Comparison of ENCODE assay signal across 10 cellular contexts in the genomic region with DNA sequence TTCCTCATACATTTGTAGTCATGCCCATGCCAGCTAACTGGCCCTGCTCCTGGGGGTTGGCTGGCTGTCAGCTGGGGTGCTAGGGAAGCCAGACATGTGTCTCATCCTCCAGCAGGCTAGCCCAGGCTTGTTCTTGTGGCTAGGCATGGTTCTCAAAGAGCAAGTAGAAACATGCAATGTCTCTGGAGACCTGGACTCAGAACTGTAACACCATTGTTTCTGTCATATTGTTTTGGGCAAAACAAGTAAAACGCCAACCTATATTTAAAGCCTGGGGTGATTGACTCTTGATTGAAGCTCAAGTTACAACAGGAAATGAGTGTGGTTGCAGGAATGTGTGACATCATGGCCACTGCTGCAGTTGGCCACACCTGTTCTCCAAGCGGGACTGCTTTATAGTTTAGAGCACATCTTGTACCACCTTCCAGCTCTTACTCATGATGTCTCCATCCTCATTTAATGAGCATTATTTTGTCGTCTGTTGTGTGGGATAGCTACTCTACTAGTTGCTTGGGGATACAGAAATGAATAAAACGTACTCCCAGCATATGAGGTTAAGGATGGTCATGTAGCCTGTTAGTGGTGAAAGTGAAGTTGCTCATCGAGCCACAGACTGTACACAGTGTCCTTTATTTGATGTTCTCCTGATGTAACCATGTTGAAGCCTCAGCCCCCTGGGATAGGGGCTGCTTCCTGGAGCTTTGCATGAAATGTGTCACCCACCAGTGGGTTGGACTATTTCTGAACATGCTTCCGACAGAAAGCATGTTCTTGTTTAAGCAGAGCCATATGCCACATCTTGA.
DNase-seq lines count a peak whose midpoint lies in the region; ATAC-seq, FAIRE-seq and TF ChIP-seq lines count a peak whose summit lies in the region.
"Had no signal": no experiment of that assay in that cellular context is flagged by ENCODE, and none has a peak within 500 bp of the region (broad histone marks: within the 10 kb centered on the region; RNA-seq: fewer than 3 reads in every experiment).

No MANE protein-coding gene starts in this region.

- no peak overlapping the region for H3K27ac Mint-ChIP-seq in stimulated activated memory B cell treated with anti-CD40 and anti-IgM and Interleukin-4, amounts not matched to agents 10 μg/mL and 1 μg/mL and 100 μg/mL, for 72 hours

- 11% methylated on average over 6 of the region's 6 CpGs for WGBS in A549 (ENCODE audit: missing lambda C conversion rate)

- H3K4me3 Mint-ChIP-seq in stimulated activated memory B cell treated with anti-CD40 and anti-IgM and Interleukin-4, amounts not matched to agents 10 μg/mL and 1 μg/mL and 100 μg/mL, for 72 hours: no peak overlapping the region

- no peak for TF ChIP-seq CTCF in A549 (IDR thresholded peaks at IDR 0.05)
- TF ChIP-seq CTCF in OCI-LY7 (conservative IDR thresholded peaks at IDR 0.05; ENCODE audit: low read length): no peak

- H3K9me3 ChIP-seq in A549: no peaks in the 10 kb centered on the region
- H3K9me3 ChIP-seq in OCI-LY7 (ENCODE audit: low read length): no peaks in the 10 kb centered on the region

- no peaks in the 10 kb centered on the region for H3K27me3 Mint-ChIP-seq in stimulated activated memory B cell treated with anti-CD40 and anti-IgM and Interleukin-4, amounts not matched to agents 10 μg/mL and 1 μg/mL and 100 μg/mL, for 72 hours

- H3K4me3 ChIP-seq in A549 (no peak overlapping the region), OCI-LY7 (ENCODE audit: low read depth, low read length, poor library complexity, severe bottlenecking) (no peak overlapping the region)

- no peaks in the 10 kb centered on the region for H3K9me2 ChIP-seq in OCI-LY7 (ENCODE audit: insufficient read depth, low read length)

- H3K4me2 ChIP-seq in A549 (no peak overlapping the region), OCI-LY7 (ENCODE audit: low read length) (no peak overlapping the region)

- no peaks in the 10 kb centered on the region for H3K9me3 Mint-ChIP-seq in stimulated activated memory B cell treated with anti-CD40 and anti-IgM and Interleukin-4, amounts not matched to agents 10 μg/mL and 1 μg/mL and 100 μg/mL, for 72 hours

- no peak for TF ChIP-seq POLR2A in A549 (IDR thresholded peaks at IDR 0.05; ENCODE audit: low read length)

- BruUV-seq in OCI-LY7 (replicated peaks; lab: Mats Ljungman, UMichigan): no TSS peak

- DNase-seq in A549 (ENCODE audit: low read depth in 1 of 2, low spot score in 1 of 2): peak in 1 of 2 experiments; percentile 55
- DNase-seq in SW480 (ENCODE audit: low spot score): peak; percentile 97
- no peak for DNase-seq in NCI-H510A treated with DMSO at 0.1 percent for 48 hours (lab: John Stamatoyannopoulos, UW)
- no peak for DNase-seq in OCI-LY7 (ENCODE audit: low spot score)
- no peak for DNase-seq in activated gamma-delta T cell (lab: John Stamatoyannopoulos, UW)

- TF ChIP-seq RAD21 in A549 (conservative IDR thresholded peaks at IDR 0.05 in 1 of 2, IDR thresholded peaks at IDR 0.05 in 1 of 2): no peak

- CTCF ChIA-PET in A549 (lab: Yijun Ruan, JAX) (interaction anchor here (0.6 kb wide), 1 partner anchor 1169 kb away, joined by 3 read pairs; no protein-coding TSS in a partner anchor), OCI-LY7 (lab: Charles Lee; ENCODE audit: unreplicated experiment) (no interaction called here)

- H3K36me3 Mint-ChIP-seq in stimulated activated memory B cell treated with anti-CD40 and anti-IgM and Interleukin-4, amounts not matched to agents 10 μg/mL and 1 μg/mL and 100 μg/mL, for 72 hours: no peaks in the 10 kb centered on the region

- no peaks in the 10 kb centered on the region for H4K20me1 ChIP-seq in OCI-LY7 (ENCODE audit: insufficient read depth, low read length)

- H3K27ac ChIP-seq in A549 (peak overlapping the region in 1 of 2 experiments; percentile 41; a peak in 1 of 6 replicates), OCI-LY7 (ENCODE audit: low read depth, low read length, poor library complexity, severe bottlenecking) (no peak overlapping the region)
- H3K27ac ChIP-seq: C4-2B, VCaP had no signal

- no peaks in the 10 kb centered on the region for H3K4me1 Mint-ChIP-seq in stimulated activated memory B cell treated with anti-CD40 and anti-IgM and Interleukin-4, amounts not matched to agents 10 μg/mL and 1 μg/mL and 100 μg/mL, for 72 hours

- POLR2A ChIA-PET in A549 (lab: Yijun Ruan, JAX) (no interaction called here), OCI-LY7 (lab: Charles Lee) (no interaction called here)

- intact Hi-C loops in OCI-LY7 (cut with micrococcal nuclease; ENCODE audit: unreplicated experiment): no loop called here

- no peaks in the 10 kb centered on the region for H3K36me3 ChIP-seq in OCI-LY7 (ENCODE audit: insufficient read depth, low read length)

- TF ChIP-seq EP300 in A549 (IDR thresholded peaks at IDR 0.05): no peak

- ATAC-seq in A549 (peak; percentile 33 to 62; a peak in 3 of 6 replicates), GM19467 (IDR thresholded peaks at IDR 0.05; ENCODE audit: unreplicated experiment) (peak; percentile 67), HG03354 (IDR thresholded peaks at IDR 0.05; ENCODE audit: poor library complexity, severe bottlenecking, unreplicated experiment) (peak; percentile 82)
- ATAC-seq in stimulated activated memory B cell treated with anti-CD40 and anti-IgM and Interleukin-4, amounts not matched to agents 10 μg/mL and 1 μg/mL and 100 μg/mL, for 72 hours: no peak

- H2AFZ ChIP-seq in OCI-LY7 (ENCODE audit: low read length): no peak overlapping the region

- no peaks in the 10 kb centered on the region for H3K79me2 ChIP-seq in OCI-LY7 (ENCODE audit: insufficient read depth, low read depth, low read length)

- FAIRE-seq in A549 (lab: Jason Lieb, UNC): no peak

- H3K4me1 ChIP-seq in A549 (no peaks in the 10 kb centered on the region), OCI-LY7 (ENCODE audit: insufficient read depth, low read length, poor library complexity, severe bottlenecking) (no peaks in the 10 kb centered on the region)

TF ChIP-seq in A549, 52 proteins besides CTCF, POLR2A, EP300 and RAD21:
- TF ChIP-seq CBX2 (IDR thresholded peaks at IDR 0.05; ENCODE audit: borderline replicate concordance, low read depth): no peak
TF ChIP-seq in A549: peak in this region for 0.
